In the genomic region with DNA sequence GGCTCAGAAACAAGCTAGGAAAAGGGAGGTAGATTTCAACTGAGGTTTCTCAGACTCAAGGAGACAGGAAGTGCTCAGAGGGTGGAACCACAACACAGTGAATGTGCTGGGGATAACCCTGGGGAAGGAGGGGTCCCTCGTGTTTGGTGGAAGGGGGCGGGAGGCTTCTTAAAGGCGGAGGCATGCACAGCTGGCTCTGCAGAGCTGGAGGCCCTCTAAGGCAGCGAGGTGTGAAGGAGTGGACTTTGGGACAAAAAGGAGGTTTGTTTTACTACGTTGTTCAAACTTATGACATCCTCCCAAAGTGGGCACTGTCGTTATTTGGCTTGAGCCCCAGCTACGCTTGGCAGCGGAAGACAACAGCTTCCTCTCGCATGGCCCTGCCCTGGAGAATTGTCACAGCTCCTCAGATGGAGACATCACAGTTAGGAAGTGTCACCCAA, we compare ENCODE assay signal across 9 cellular contexts. TPM values are rescaled to one million over a fixed set of nuclear protein-coding genes. Genes with fewer than 3 reads are reported as not detected.
DNase-seq lines count a peak whose midpoint lies in the region; ATAC-seq and TF ChIP-seq lines count a peak whose summit lies in the region.
"Had no signal": no experiment of that assay in that cellular context is flagged by ENCODE, and none has a peak within 500 bp of the region (broad histone marks: within the 10 kb centered on the region; RNA-seq: fewer than 3 reads in every experiment).

No MANE protein-coding gene starts in this region.

- no peaks in the 10 kb centered on the region for H3K79me2 ChIP-seq in GM23338 (replicated peaks; ENCODE audit: insufficient read depth)

- H3K4me3 ChIP-seq in GM23338, result no peak overlapping the region

- no peak overlapping the region for H3K27ac Mint-ChIP-seq in GM23338
- peak overlapping the region; percentile 69 for H3K27ac Mint-ChIP-seq in activated CD4-positive, alpha-beta memory T cell treated with anti-CD3 and anti-CD28 coated beads for 36 hours
- H3K27ac Mint-ChIP-seq in glutamatergic neuron (ENCODE audit: unreplicated experiment), result no peak overlapping the region
- no peak overlapping the region for H3K27ac Mint-ChIP-seq in progenitor cell of endocrine pancreas

- no peaks in the 10 kb centered on the region for H3K4me1 ChIP-seq in GM23338 (ENCODE audit: insufficient read depth)

- no peak overlapping the region for H3K27ac ChIP-seq in GM23338 (ENCODE audit: low read depth)

- H3K9me3 Mint-ChIP-seq in GM23338, result no peaks in the 10 kb centered on the region
- H3K9me3 Mint-ChIP-seq in activated CD4-positive, alpha-beta memory T cell treated with anti-CD3 and anti-CD28 coated beads for 36 hours, result no peaks in the 10 kb centered on the region
- peaks cover 3% of the 10 kb centered on the region for H3K9me3 Mint-ChIP-seq in glutamatergic neuron (ENCODE audit: unreplicated experiment)
- H3K9me3 Mint-ChIP-seq in progenitor cell of endocrine pancreas (ENCODE audit: low read depth), result no peaks in the 10 kb centered on the region

- no peak overlapping the region for H3K4me2 ChIP-seq in GM23338

- ATAC-seq in GM23338 (no peak), GM19397 (IDR thresholded peaks at IDR 0.05; ENCODE audit: unreplicated experiment) (no peak), HG03520 (IDR thresholded peaks at IDR 0.05; ENCODE audit: unreplicated experiment) (no peak)

- no peak for DNase-seq in GM23338 (ENCODE audit: low spot score)
- DNase-seq in activated CD4-positive, alpha-beta memory T cell treated with anti-CD3 and anti-CD28 coated beads for 36 hours, result peak; percentile 44
- no peak for DNase-seq in glutamatergic neuron
- peak; percentile 21 for DNase-seq in stimulated activated CD4-positive, alpha-beta T cell treated with anti-CD3 and anti-CD28 coated beads, Interleukin-4, amount 100 ng/mL, for 1 hour
- no peak for DNase-seq in progenitor cell of endocrine pancreas (ENCODE audit: low spot score, unreplicated experiment)
- no peak for DNase-seq in NCI-H1105 treated with DMSO at 0.1 percent for 48 hours (lab: John Stamatoyannopoulos, UW)
- DNase-seq: NCI-H82 had no signal

- TF ChIP-seq CTCF in GM23338 (conservative IDR thresholded peaks at IDR 0.05; ENCODE audit: low read depth in 2 of 2) (no peak), glutamatergic neuron (IDR thresholded peaks at IDR 0.05; ENCODE audit: partially characterized antibody, unreplicated experiment) (no peak), progenitor cell of endocrine pancreas (IDR thresholded peaks at IDR 0.05; ENCODE audit: unreplicated experiment) (no peak)

- H2AFZ ChIP-seq in GM23338, result no peak overlapping the region

- peaks cover 25% of the 10 kb centered on the region for H3K27me3 ChIP-seq in GM23338 (ENCODE audit: insufficient read depth)

- H3K27me3 Mint-ChIP-seq in GM23338 (ENCODE audit: insufficient read depth, low read depth, poor library complexity), result peaks cover 21% of the 10 kb centered on the region
- H3K27me3 Mint-ChIP-seq in activated CD4-positive, alpha-beta memory T cell treated with anti-CD3 and anti-CD28 coated beads for 36 hours, result no peaks in the 10 kb centered on the region
- H3K27me3 Mint-ChIP-seq in glutamatergic neuron (ENCODE audit: unreplicated experiment), result no peaks in the 10 kb centered on the region
- peaks cover 22% of the 10 kb centered on the region for H3K27me3 Mint-ChIP-seq in progenitor cell of endocrine pancreas

- H4K20me1 ChIP-seq in GM23338 (replicated peaks; ENCODE audit: insufficient read depth), result no peaks in the 10 kb centered on the region

- no peaks in the 10 kb centered on the region for H3K36me3 ChIP-seq in GM23338 (ENCODE audit: insufficient read depth)

- H3K4me3 Mint-ChIP-seq in GM23338, result peak overlapping the region; percentile 40; the same call in 1 of the 3 replicates
- H3K4me3 Mint-ChIP-seq in activated CD4-positive, alpha-beta memory T cell treated with anti-CD3 and anti-CD28 coated beads for 36 hours, result peak overlapping the region; percentile 64
- H3K4me3 Mint-ChIP-seq in glutamatergic neuron (ENCODE audit: unreplicated experiment), result peak overlapping the region; percentile 49
- H3K4me3 Mint-ChIP-seq in progenitor cell of endocrine pancreas (ENCODE audit: low read depth), result no peak overlapping the region

- POLR2A ChIA-PET in activated CD4-positive, alpha-beta memory T cell treated with anti-CD3 and anti-CD28 coated beads for 36 hours (lab: Charles Lee), result interaction anchor here (1.5 kb wide), 1 partner anchor 23 kb away, joined by 4 read pairs; no protein-coding TSS in a partner anchor

- H3K36me3 Mint-ChIP-seq in GM23338 (ENCODE audit: low read depth) (no peaks in the 10 kb centered on the region), glutamatergic neuron (ENCODE audit: unreplicated experiment) (no peaks in the 10 kb centered on the region), progenitor cell of endocrine pancreas (ENCODE audit: insufficient read depth) (no peaks in the 10 kb centered on the region)
- H3K36me3 Mint-ChIP-seq in activated CD4-positive, alpha-beta memory T cell treated with anti-CD3 and anti-CD28 coated beads for 36 hours, result no peaks in the 10 kb centered on the region

- intact Hi-C loops in activated CD4-positive, alpha-beta memory T cell treated with anti-CD3 and anti-CD28 coated beads for 36 hours (cut with micrococcal nuclease), result loop anchor here (5.0 kb wide), 1 partner anchor 41 kb away; no protein-coding TSS in a partner anchor

- CTCF ChIA-PET in activated CD4-positive, alpha-beta memory T cell treated with anti-CD3 and anti-CD28 coated beads for 36 hours (lab: Charles Lee), result no interaction called here

- no peaks in the 10 kb centered on the region for H3K9me2 ChIP-seq in GM23338 (ENCODE audit: insufficient read depth)

- no peaks in the 10 kb centered on the region for H3F3A ChIP-seq in GM23338 (replicated peaks; ENCODE audit: low read depth)

- H3K4me1 Mint-ChIP-seq in GM23338, result peaks cover 12% of the 10 kb centered on the region; the same call in 2 of the 3 replicates
- peaks cover 26% of the 10 kb centered on the region for H3K4me1 Mint-ChIP-seq in activated CD4-positive, alpha-beta memory T cell treated with anti-CD3 and anti-CD28 coated beads for 36 hours (ENCODE audit: low read depth)
- H3K4me1 Mint-ChIP-seq in glutamatergic neuron (ENCODE audit: low read depth, unreplicated experiment), result no peaks in the 10 kb centered on the region
- no peaks in the 10 kb centered on the region for H3K4me1 Mint-ChIP-seq in progenitor cell of endocrine pancreas (ENCODE audit: low read depth)

RNA-seq across cellular contexts. Expression of gene MTM1, which starts 21.7 kb away (rescaled TPM):
- 6.1 and 8.7 TPM in 2 replicates for total RNA-seq in GM23338 (2014; rRNA removed; shearing (Covaris generic))
- polyA plus RNA-seq in GM23338 (2016; fragmentation: Nextera tagmentation; extraction: Ambion mirVana), result 2.2 and 3.2 TPM in 2 replicates
- total RNA-seq in activated CD4-positive, alpha-beta memory T cell treated with anti-CD3 and anti-CD28 coated beads for 36 hours, result 10 to 100 TPM; 24.4 to 24.6 TPM
- total RNA-seq in glutamatergic neuron (ENCODE audit: unreplicated experiment), result 7.4 TPM
- 9.4 and 12.1 TPM in 2 replicates for total RNA-seq in progenitor cell of endocrine pancreas

Comparison
In these comparisons a context has a peak if more than half of its experiments do, and no peak if none do; other contexts are left out.
1. DNase-seq: peak in activated CD4-positive, alpha-beta memory T cell treated with anti-CD3 and anti-CD28 coated beads for 36 hours (single experiment) and stimulated activated CD4-positive, alpha-beta T cell treated with anti-CD3 and anti-CD28 coated beads, Interleukin-4, amount 100 ng/mL, for 1 hour (single experiment); none in GM23338 (single experiment), glutamatergic neuron (single experiment), progenitor cell of endocrine pancreas (single experiment) and NCI-H1105 treated with DMSO at 0.1 percent for 48 hours (single experiment).